Comparison of ENCODE assay signal across 11 cellular contexts in the genomic region with DNA sequence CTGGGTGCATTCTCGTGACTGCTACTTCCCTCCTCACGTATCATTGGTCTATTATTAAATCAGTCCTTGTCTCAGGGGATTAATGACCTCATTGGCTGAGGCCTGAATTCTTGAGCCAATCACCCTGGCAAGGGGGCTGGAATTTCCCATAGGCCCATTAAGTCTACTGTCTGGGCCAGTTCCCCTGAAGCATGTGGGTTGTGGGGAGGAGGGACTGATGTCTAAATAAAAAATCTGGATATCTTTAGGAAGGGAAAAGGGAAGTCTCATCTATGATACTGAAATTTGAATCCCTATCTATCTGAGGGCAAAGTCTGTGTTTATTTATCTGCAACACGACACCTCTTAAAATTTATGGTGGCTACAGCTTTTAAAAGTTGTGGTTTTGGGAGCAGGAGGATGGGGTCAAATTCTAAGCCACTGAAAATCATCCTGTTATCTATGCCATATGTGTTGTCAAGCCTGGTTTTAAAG.
A peak's percentile ranks its signal among the peaks of the same experiment; 100 is the strongest.
DNase-seq lines count a peak whose midpoint lies in the region; ATAC-seq and TF ChIP-seq lines count a peak whose summit lies in the region.
"Had no signal": no experiment of that assay in that cellular context is flagged by ENCODE, and none has a peak within 500 bp of the region (broad histone marks: within the 10 kb centered on the region; RNA-seq: fewer than 3 reads in every experiment).

No MANE protein-coding gene starts in this region.

- no peak overlapping the region for H3K4me3 Mint-ChIP-seq in neural progenitor cell

- H3K27ac Mint-ChIP-seq in neural progenitor cell, result peak overlapping the region; percentile 88

- H3K27ac ChIP-seq in neural progenitor cell, result no peak overlapping the region
- H3K27ac ChIP-seq: adrenal gland had no signal

- no peaks in the 10 kb centered on the region for H3K9me3 ChIP-seq in neural progenitor cell (ENCODE audit: low read depth)
- H3K9me3 ChIP-seq: adrenal gland had no signal

- DNase-seq in DMS53 treated with DMSO at 0.1 percent for 48 hours (lab: John Stamatoyannopoulos, UW; ENCODE audit: unreplicated experiment) (peak; percentile 33), NCI-H2029 (lab: John Stamatoyannopoulos, UW) (peak; percentile 56), fibroblast of peridontal ligament (ENCODE audit: extremely low read depth) (peak; percentile 73), neural progenitor cell (ENCODE audit: low spot score) (no peak), dermis blood vessel endothelial cell (no peak)
- DNase-seq: activated CD4-positive, alpha-beta T cell treated with anti-CD3 and anti-CD28 coated beads for 4 hours; hypothalamus had no signal

- no peaks in the 10 kb centered on the region for H3K27me3 ChIP-seq in neural progenitor cell
- H3K27me3 ChIP-seq: adrenal gland had no signal

- no peak overlapping the region for H3K4me3 ChIP-seq in neural progenitor cell
- H3K4me3 ChIP-seq: adrenal gland had no signal

- TF ChIP-seq CTCF in neural progenitor cell (IDR thresholded peaks at IDR 0.05), result no peak

- H3K79me2 ChIP-seq in neural progenitor cell (ENCODE audit: low read depth), result no peaks in the 10 kb centered on the region

- no peaks in the 10 kb centered on the region for H3K27me3 Mint-ChIP-seq in neural progenitor cell (ENCODE audit: insufficient read depth, low read depth)

- peaks cover 7% of the 10 kb centered on the region for H3K4me1 Mint-ChIP-seq in neural progenitor cell

- H3K9ac ChIP-seq in neural progenitor cell, result no peak overlapping the region

- ATAC-seq in HG03520 (IDR thresholded peaks at IDR 0.05; ENCODE audit: unreplicated experiment) (no peak), GM18873 (IDR thresholded peaks at IDR 0.05; ENCODE audit: low FRiP score, unreplicated experiment) (no peak), GM19351 (IDR thresholded peaks at IDR 0.05; ENCODE audit: unreplicated experiment) (no peak)

- H3K36me3 Mint-ChIP-seq in neural progenitor cell, result no peaks in the 10 kb centered on the region

- H3K4me2 ChIP-seq in neural progenitor cell, result no peak overlapping the region

- no peaks in the 10 kb centered on the region for H3F3A ChIP-seq in neural progenitor cell (ENCODE audit: low read depth)

- H3K9me3 Mint-ChIP-seq in neural progenitor cell, result peaks cover 3% of the 10 kb centered on the region

- H4K20me1 ChIP-seq in neural progenitor cell (ENCODE audit: low read depth), result no peaks in the 10 kb centered on the region

- H3K4me1 ChIP-seq in neural progenitor cell, result no peaks in the 10 kb centered on the region

- H3K36me3 ChIP-seq in neural progenitor cell, result no peaks in the 10 kb centered on the region
- H3K36me3 ChIP-seq: adrenal gland had no signal

- H2AFZ ChIP-seq in neural progenitor cell (replicated peaks), result no peak overlapping the region

Comparison
In these comparisons a context has a peak if more than half of its experiments do, and no peak if none do; other contexts are left out.
1. DNase-seq: peak in DMS53 treated with DMSO at 0.1 percent for 48 hours (single experiment), NCI-H2029 (single experiment) and fibroblast of peridontal ligament (single experiment); none in neural progenitor cell (single experiment) and dermis blood vessel endothelial cell (single experiment).